1 cellular context compared by ENCODE assay signal in the genomic region with DNA sequence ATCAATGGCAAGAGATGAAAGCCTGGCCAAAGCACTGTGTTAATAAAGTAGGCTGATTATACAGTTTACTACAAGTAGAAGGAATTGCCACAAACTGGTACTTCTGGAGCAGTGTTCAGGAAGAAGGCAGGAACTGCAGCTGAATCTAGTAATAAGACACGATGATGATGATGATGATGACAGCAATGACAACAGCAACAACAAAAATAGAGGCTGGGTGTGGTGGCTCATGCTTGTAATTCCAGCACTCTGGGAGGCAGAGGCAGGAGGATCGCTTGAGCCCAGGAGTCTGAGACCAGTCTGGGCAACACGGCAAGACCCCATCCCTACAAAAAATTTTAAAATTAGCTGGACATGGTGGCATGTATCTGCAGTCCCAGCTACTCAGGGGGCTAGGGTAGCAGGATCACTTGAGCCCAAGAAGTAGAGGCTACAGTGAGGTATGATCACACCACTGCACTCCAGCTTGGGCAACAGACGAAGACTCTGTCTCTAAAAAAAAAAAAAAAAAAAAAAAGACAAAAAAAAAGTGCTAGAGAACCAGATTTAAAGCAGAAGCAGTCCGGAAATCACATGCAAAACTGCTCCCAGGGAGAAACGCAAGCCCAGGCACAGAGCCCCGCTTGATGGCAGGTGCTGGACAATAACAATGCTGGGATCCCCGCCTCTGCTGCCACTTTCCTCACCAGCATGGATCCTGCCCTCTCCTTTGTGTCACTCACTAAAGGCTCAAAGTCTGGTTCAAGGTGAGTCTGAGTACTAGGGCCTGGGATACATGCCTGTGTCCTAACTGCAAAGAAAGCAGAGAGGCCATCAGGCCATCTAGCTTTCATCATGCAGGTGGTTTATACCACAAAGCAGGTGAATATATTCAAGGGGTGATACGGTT.
A peak's percentile ranks its signal among the peaks of the same experiment; 100 is the strongest.
TF ChIP-seq lines count a peak whose summit lies in the region.

No MANE protein-coding gene starts in this region.

TF ChIP-seq in K562, 482 proteins besides CTCF, POLR2A, EP300 and RAD21:
- TF ChIP-seq ZNF239 (CRISPR knock-in tag; IDR thresholded peaks at IDR 0.05) (no peak), POLR2G (IDR thresholded peaks at IDR 0.05; ENCODE audit: low read depth, low read length) (no peak), TRIM24 (IDR thresholded peaks at IDR 0.05) (no peak), RBBP5 (IDR thresholded peaks at IDR 0.05; ENCODE audit: borderline replicate concordance, insufficient read depth, low read length, poor library complexity, severe bottlenecking) (no peak), GABPA (tag; conservative IDR thresholded peaks at IDR 0.05; ENCODE audit: low read depth) (0 out of 2 replicates have a peak, but pooled peaks have one; percentile 1), MED1 (CRISPR knock-in tag; IDR thresholded peaks at IDR 0.05; ENCODE audit: borderline replicate concordance) (no peak), ZNF586 (CRISPR knock-in tag; conservative IDR thresholded peaks at IDR 0.05) (no peak), RNF2 (IDR thresholded peaks at IDR 0.05) (no peak), ZNF347 (CRISPR knock-in tag; IDR thresholded peaks at IDR 0.05; ENCODE audit: low read depth) (no peak), FOXP1 (CRISPR knock-in tag; IDR thresholded peaks at IDR 0.05) (no peak), NCOA4 (IDR thresholded peaks at IDR 0.05; ENCODE audit: partially characterized antibody) (no peak), ZNF121 (CRISPR knock-in tag; conservative IDR thresholded peaks at IDR 0.05) (peak; percentile 66), ATF1 (CRISPR knock-in tag; IDR thresholded peaks at IDR 0.05) (no peak), ATF1 (tag; IDR thresholded peaks at IDR 0.05) (peak; percentile 34; the same call in 1 of the 2 replicates), ZNF644 (tag; IDR thresholded peaks at IDR 0.05; ENCODE audit: low read depth) (0 out of 2 replicates have a peak, but pooled peaks have one; percentile 24), ZNF384 (IDR thresholded peaks at IDR 0.05; ENCODE audit: low read depth, low read length) (no peak), MCM2 (IDR thresholded peaks at IDR 0.05; ENCODE audit: low read depth) (no peak), TAF7 (tag; IDR thresholded peaks at IDR 0.05) (no peak), CTBP1 (IDR thresholded peaks at IDR 0.05; ENCODE audit: borderline replicate concordance) (no peak)
- TF ChIP-seq, protein P1, sequence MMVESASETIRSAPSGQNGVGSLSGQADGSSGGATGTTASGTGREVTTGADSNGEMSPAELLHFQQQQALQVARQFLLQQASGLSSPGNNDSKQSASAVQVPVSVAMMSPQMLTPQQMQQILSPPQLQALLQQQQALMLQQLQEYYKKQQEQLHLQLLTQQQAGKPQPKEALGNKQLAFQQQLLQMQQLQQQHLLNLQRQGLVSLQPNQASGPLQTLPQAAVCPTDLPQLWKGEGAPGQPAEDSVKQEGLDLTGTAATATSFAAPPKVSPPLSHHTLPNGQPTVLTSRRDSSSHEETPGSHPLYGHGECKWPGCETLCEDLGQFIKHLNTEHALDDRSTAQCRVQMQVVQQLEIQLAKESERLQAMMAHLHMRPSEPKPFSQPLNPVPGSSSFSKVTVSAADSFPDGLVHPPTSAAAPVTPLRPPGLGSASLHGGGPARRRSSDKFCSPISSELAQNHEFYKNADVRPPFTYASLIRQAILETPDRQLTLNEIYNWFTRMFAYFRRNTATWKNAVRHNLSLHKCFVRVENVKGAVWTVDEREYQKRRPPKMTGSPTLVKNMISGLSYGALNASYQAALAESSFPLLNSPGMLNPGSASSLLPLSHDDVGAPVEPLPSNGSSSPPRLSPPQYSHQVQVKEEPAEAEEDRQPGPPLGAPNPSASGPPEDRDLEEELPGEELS (CRISPR knock-in tag; IDR thresholded peaks at IDR 0.05; ENCODE audit: borderline replicate concordance), result 0 out of 2 replicates have a peak, but pooled peaks have one; percentile 48
- TF ChIP-seq, protein P2, sequence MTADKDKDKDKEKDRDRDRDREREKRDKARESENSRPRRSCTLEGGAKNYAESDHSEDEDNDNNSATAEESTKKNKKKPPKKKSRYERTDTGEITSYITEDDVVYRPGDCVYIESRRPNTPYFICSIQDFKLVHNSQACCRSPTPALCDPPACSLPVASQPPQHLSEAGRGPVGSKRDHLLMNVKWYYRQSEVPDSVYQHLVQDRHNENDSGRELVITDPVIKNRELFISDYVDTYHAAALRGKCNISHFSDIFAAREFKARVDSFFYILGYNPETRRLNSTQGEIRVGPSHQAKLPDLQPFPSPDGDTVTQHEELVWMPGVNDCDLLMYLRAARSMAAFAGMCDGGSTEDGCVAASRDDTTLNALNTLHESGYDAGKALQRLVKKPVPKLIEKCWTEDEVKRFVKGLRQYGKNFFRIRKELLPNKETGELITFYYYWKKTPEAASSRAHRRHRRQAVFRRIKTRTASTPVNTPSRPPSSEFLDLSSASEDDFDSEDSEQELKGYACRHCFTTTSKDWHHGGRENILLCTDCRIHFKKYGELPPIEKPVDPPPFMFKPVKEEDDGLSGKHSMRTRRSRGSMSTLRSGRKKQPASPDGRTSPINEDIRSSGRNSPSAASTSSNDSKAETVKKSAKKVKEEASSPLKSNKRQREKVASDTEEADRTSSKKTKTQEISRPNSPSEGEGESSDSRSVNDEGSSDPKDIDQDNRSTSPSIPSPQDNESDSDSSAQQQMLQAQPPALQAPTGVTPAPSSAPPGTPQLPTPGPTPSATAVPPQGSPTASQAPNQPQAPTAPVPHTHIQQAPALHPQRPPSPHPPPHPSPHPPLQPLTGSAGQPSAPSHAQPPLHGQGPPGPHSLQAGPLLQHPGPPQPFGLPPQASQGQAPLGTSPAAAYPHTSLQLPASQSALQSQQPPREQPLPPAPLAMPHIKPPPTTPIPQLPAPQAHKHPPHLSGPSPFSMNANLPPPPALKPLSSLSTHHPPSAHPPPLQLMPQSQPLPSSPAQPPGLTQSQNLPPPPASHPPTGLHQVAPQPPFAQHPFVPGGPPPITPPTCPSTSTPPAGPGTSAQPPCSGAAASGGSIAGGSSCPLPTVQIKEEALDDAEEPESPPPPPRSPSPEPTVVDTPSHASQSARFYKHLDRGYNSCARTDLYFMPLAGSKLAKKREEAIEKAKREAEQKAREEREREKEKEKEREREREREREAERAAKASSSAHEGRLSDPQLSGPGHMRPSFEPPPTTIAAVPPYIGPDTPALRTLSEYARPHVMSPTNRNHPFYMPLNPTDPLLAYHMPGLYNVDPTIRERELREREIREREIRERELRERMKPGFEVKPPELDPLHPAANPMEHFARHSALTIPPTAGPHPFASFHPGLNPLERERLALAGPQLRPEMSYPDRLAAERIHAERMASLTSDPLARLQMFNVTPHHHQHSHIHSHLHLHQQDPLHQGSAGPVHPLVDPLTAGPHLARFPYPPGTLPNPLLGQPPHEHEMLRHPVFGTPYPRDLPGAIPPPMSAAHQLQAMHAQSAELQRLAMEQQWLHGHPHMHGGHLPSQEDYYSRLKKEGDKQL (CRISPR knock-in tag; IDR thresholded peaks at IDR 0.05; ENCODE audit: borderline replicate concordance), result no peak
- TF ChIP-seq, protein P3, sequence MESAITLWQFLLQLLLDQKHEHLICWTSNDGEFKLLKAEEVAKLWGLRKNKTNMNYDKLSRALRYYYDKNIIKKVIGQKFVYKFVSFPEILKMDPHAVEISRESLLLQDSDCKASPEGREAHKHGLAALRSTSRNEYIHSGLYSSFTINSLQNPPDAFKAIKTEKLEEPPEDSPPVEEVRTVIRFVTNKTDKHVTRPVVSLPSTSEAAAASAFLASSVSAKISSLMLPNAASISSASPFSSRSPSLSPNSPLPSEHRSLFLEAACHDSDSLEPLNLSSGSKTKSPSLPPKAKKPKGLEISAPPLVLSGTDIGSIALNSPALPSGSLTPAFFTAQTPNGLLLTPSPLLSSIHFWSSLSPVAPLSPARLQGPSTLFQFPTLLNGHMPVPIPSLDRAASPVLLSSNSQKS (CRISPR knock-in tag; IDR thresholded peaks at IDR 0.05), result no peak
- TF ChIP-seq, protein P4, sequence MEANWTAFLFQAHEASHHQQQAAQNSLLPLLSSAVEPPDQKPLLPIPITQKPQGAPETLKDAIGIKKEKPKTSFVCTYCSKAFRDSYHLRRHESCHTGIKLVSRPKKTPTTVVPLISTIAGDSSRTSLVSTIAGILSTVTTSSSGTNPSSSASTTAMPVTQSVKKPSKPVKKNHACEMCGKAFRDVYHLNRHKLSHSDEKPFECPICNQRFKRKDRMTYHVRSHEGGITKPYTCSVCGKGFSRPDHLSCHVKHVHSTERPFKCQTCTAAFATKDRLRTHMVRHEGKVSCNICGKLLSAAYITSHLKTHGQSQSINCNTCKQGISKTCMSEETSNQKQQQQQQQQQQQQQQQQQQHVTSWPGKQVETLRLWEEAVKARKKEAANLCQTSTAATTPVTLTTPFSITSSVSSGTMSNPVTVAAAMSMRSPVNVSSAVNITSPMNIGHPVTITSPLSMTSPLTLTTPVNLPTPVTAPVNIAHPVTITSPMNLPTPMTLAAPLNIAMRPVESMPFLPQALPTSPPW (CRISPR knock-in tag; IDR thresholded peaks at IDR 0.05), result 0 out of 2 replicates have a peak, but pooled peaks have one; percentile 13
